In genomic region chr11:84289381-84289906, GRCh38 we compare ENCODE assay signal across 11 cellular contexts.
DNase-seq lines count a peak whose midpoint lies in the region; ATAC-seq and TF ChIP-seq lines count a peak whose summit lies in the region.
"Had no signal": no experiment of that assay in that cellular context is flagged by ENCODE, and none has a peak within 500 bp of the region (broad histone marks: within the 10 kb centered on the region; RNA-seq: fewer than 3 reads in every experiment).

No MANE protein-coding gene starts in this region.

- BruUV-seq in A673 (replicated peaks; lab: Mats Ljungman, UMichigan) = no TSS peak

- H3K9me3 Mint-ChIP-seq in osteocyte (ENCODE audit: unreplicated experiment) = no peaks in the 10 kb centered on the region
- H3K9me3 Mint-ChIP-seq: activated CD4-positive, alpha-beta T cell treated with anti-CD3 and anti-CD28 coated beads, Interleukin-2, amount 10 ng/mL, durations not matched to agents 24 days and 14 days had no signal

- H3K9me3 ChIP-seq in A673 (ENCODE audit: low read depth, low read length, poor library complexity, severe bottlenecking) = no peaks in the 10 kb centered on the region

- TF ChIP-seq CTCF in A673 (conservative IDR thresholded peaks at IDR 0.05; ENCODE audit: low read depth, low read length) (no peak), astrocyte of the cerebellum (IDR thresholded peaks at IDR 0.05; ENCODE audit: low read depth, low read length, missing control alignments) (no peak), osteocyte (IDR thresholded peaks at IDR 0.05) (no peak)

- no peaks in the 10 kb centered on the region for H3K27me3 ChIP-seq in A673 (replicated peaks; ENCODE audit: insufficient read depth, low read depth, low read length, poor library complexity)

- ATAC-seq in GM19324 (IDR thresholded peaks at IDR 0.05; ENCODE audit: low FRiP score, unreplicated experiment) (peak; percentile 69), HG03060 (IDR thresholded peaks at IDR 0.05; ENCODE audit: low read depth, unreplicated experiment) (peak; percentile 99)

- DNase-seq in A673 (ENCODE audit: low spot score) = peak; percentile 6
- DNase-seq in astrocyte of the cerebellum (ENCODE audit: low read depth) = peak; percentile 12
- no peak for DNase-seq in NCI-H1436 (lab: John Stamatoyannopoulos, UW)
- no peak for DNase-seq in mucosa of gallbladder (ENCODE audit: low spot score)
- no peak for DNase-seq in osteocyte (ENCODE audit: extremely low spot score, unreplicated experiment)
- no peak for DNase-seq in activated CD8-positive, alpha-beta memory T cell treated with anti-CD3 and anti-CD28 coated beads, Interleukin-2, amount 50 U/mL, for 48 hours
- DNase-seq: activated CD4-positive, alpha-beta T cell treated with anti-CD3 and anti-CD28 coated beads, Interleukin-2, amount 10 ng/mL, durations not matched to agents 24 days and 14 days; Kasumi-1 had no signal

- no peak overlapping the region for H3K4me3 Mint-ChIP-seq in osteocyte (ENCODE audit: unreplicated experiment)
- H3K4me3 Mint-ChIP-seq: activated CD4-positive, alpha-beta T cell treated with anti-CD3 and anti-CD28 coated beads, Interleukin-2, amount 10 ng/mL, durations not matched to agents 24 days and 14 days; B cell had no signal

- no peaks in the 10 kb centered on the region for H3K36me3 Mint-ChIP-seq in osteocyte (ENCODE audit: unreplicated experiment)

- H3K27me3 Mint-ChIP-seq in osteocyte (ENCODE audit: unreplicated experiment) = no peaks in the 10 kb centered on the region
- H3K27me3 Mint-ChIP-seq: activated CD4-positive, alpha-beta T cell treated with anti-CD3 and anti-CD28 coated beads, Interleukin-2, amount 10 ng/mL, durations not matched to agents 24 days and 14 days; B cell had no signal

- H3K4me3 ChIP-seq in A673 (ENCODE audit: low read depth, low read length, poor library complexity, severe bottlenecking) (no peak overlapping the region), astrocyte of the cerebellum (ENCODE audit: low read depth, low read length) (no peak overlapping the region)

- in situ Hi-C loops in astrocyte of the cerebellum (cut with HindIII; ENCODE audit: low sequenced_read_pairs) = no loop called here

- intact Hi-C loops in A673 (cut with micrococcal nuclease; ENCODE audit: unreplicated experiment) = no loop called here

- no peak overlapping the region for H3K27ac Mint-ChIP-seq in osteocyte (ENCODE audit: unreplicated experiment)
- H3K27ac Mint-ChIP-seq: activated CD4-positive, alpha-beta T cell treated with anti-CD3 and anti-CD28 coated beads, Interleukin-2, amount 10 ng/mL, durations not matched to agents 24 days and 14 days; B cell had no signal

- POLR2A ChIA-PET in A673 (lab: Charles Lee; ENCODE audit: low non-redundant PET) = no interaction called here

- H3K36me3 ChIP-seq in A673 (ENCODE audit: insufficient read depth, low read length, poor library complexity, severe bottlenecking) = no peaks in the 10 kb centered on the region

- H3K4me1 Mint-ChIP-seq in osteocyte (ENCODE audit: unreplicated experiment) = peaks cover 6% of the 10 kb centered on the region
- H3K4me1 Mint-ChIP-seq: activated CD4-positive, alpha-beta T cell treated with anti-CD3 and anti-CD28 coated beads, Interleukin-2, amount 10 ng/mL, durations not matched to agents 24 days and 14 days; B cell had no signal

- no peak overlapping the region for H3K27ac ChIP-seq in A673 (ENCODE audit: low read depth, low read length, poor library complexity, severe bottlenecking)

- CTCF ChIA-PET in A673 (lab: Charles Lee) = no interaction called here

- H3K4me1 ChIP-seq in A673 (ENCODE audit: insufficient read depth, low read length, poor library complexity, severe bottlenecking) = no peaks in the 10 kb centered on the region

Comparison
In these comparisons a context has a peak if more than half of its experiments do, and no peak if none do; other contexts are left out.
1. DNase-seq: peak in A673 (single experiment) and astrocyte of the cerebellum (single experiment); none in NCI-H1436 (single experiment), mucosa of gallbladder (single experiment), osteocyte (single experiment) and activated CD8-positive, alpha-beta memory T cell treated with anti-CD3 and anti-CD28 coated beads, Interleukin-2, amount 50 U/mL, for 48 hours (single experiment).